Comparison of ENCODE assay signal across 13 cellular contexts in genomic region chr2:214128040-214128439, GRCh38.
"Had no signal": no experiment of that assay in that cellular context is flagged by ENCODE, and none has a peak within 500 bp of the region (broad histone marks: within the 10 kb centered on the region; RNA-seq: fewer than 3 reads in every experiment).

No MANE protein-coding gene starts in this region.

- H3K27ac Mint-ChIP-seq: activated naive CD4-positive, alpha-beta T cell treated with anti-CD3 and anti-CD28 coated beads, Interleukin-2, amount 50 U/mL, for 24 hours; stimulated activated naive CD8-positive, alpha-beta T cell treated with anti-CD3 and anti-CD28 coated beads, Interleukin-15, amount 100 ng/mL, for 72 hours had no signal

- H3K4me1 Mint-ChIP-seq: activated naive CD4-positive, alpha-beta T cell treated with anti-CD3 and anti-CD28 coated beads, Interleukin-2, amount 50 U/mL, for 24 hours; stimulated activated naive CD8-positive, alpha-beta T cell treated with anti-CD3 and anti-CD28 coated beads, Interleukin-15, amount 100 ng/mL, for 72 hours had no signal

- H3K27ac ChIP-seq: heart left ventricle, testis, upper lobe of right lung had no signal

- H3K36me3 Mint-ChIP-seq: activated naive CD4-positive, alpha-beta T cell treated with anti-CD3 and anti-CD28 coated beads, Interleukin-2, amount 50 U/mL, for 24 hours had no signal

- H3K4me3 ChIP-seq: heart left ventricle, testis, upper lobe of right lung had no signal

- H3K27me3 Mint-ChIP-seq: activated naive CD4-positive, alpha-beta T cell treated with anti-CD3 and anti-CD28 coated beads, Interleukin-2, amount 50 U/mL, for 24 hours; stimulated activated naive CD8-positive, alpha-beta T cell treated with anti-CD3 and anti-CD28 coated beads, Interleukin-15, amount 100 ng/mL, for 72 hours had no signal

- H3K27me3 ChIP-seq: heart left ventricle, testis, upper lobe of right lung had no signal

- ATAC-seq: activated CD4-positive, CD25-positive, alpha-beta regulatory T cell treated with anti-CD3 and anti-CD28 coated beads, Interleukin-2, amount 50 U/mL, for 24 hours; heart left ventricle; stimulated activated naive CD8-positive, alpha-beta T cell treated with anti-CD3 and anti-CD28 coated beads, Interleukin-15, amount 100 ng/mL, for 72 hours; upper lobe of right lung had no signal

- H3K4me1 ChIP-seq: heart left ventricle, testis, upper lobe of right lung had no signal

- H3K9me3 Mint-ChIP-seq: neural crest cell had no signal

- H3K9me3 ChIP-seq: heart left ventricle, testis, upper lobe of right lung had no signal

- H3K36me3 ChIP-seq: heart left ventricle, upper lobe of right lung had no signal

- H3K4me3 Mint-ChIP-seq: activated naive CD4-positive, alpha-beta T cell treated with anti-CD3 and anti-CD28 coated beads, Interleukin-2, amount 50 U/mL, for 24 hours; neural crest cell; stimulated activated naive CD8-positive, alpha-beta T cell treated with anti-CD3 and anti-CD28 coated beads, Interleukin-15, amount 100 ng/mL, for 72 hours had no signal

- DNase-seq: activated effector memory CD4-positive, alpha-beta T cell treated with Interleukin-2 at 50 U/mL for 16 hours; activated T-cell treated with anti-CD3 and anti-CD28 coated beads, Interleukin-2, amount 50 U/mL, for 1 hour; foreskin melanocyte; retina; stimulated activated CD4-positive, alpha-beta T cell treated with anti-CD3 and anti-CD28 coated beads, Interleukin-15, amount 100 ng/mL, for 24 hours; stimulated activated CD4-positive, alpha-beta T cell treated with anti-CD3 and anti-CD28 coated beads, Interleukin-4, amount 100 ng/mL, for 24 hours; stimulated activated naive CD8-positive, alpha-beta T cell treated with anti-CD3 and anti-CD28 coated beads, Interleukin-15, amount 100 ng/mL, for 72 hours; testis; upper lobe of right lung had no signal
